ENCODE assay signal across 28 cellular contexts in genomic region chr4:139686130-139686529, GRCh38.
"Had no signal": no experiment of that assay in that cellular context is flagged by ENCODE, and none has a peak within 500 bp of the region (broad histone marks: within the 10 kb centered on the region; RNA-seq: fewer than 3 reads in every experiment).

No MANE protein-coding gene starts in this region.

- H3K4me1 Mint-ChIP-seq: activated naive CD8-positive, alpha-beta T cell treated with anti-CD3 and anti-CD28 coated beads for 36 hours had no signal

- H3K27me3 ChIP-seq: adrenal gland, brain microvascular endothelial cell, ovary, suprapubic skin, transverse colon had no signal

- H3K9me3 ChIP-seq: adrenal gland, lower lobe of right lung, ovary, prostate gland, suprapubic skin, transverse colon had no signal

- H3K27ac Mint-ChIP-seq: activated CD4-positive, alpha-beta T cell treated with anti-CD3 and anti-CD28 coated beads, Interleukin-2, amount 10 ng/mL, durations not matched to agents 7 days and 5 days; activated CD8-positive, alpha-beta memory T cell treated with anti-CD3 and anti-CD28 coated beads, Interleukin-2, amount 10 ng/mL, durations not matched to agents 7 days and 5 days; activated CD8-positive, alpha-beta T cell treated with anti-CD3 and anti-CD28 coated beads, Interleukin-2, amount 10 ng/mL, durations not matched to agents 7 days and 5 days; activated naive CD8-positive, alpha-beta T cell treated with anti-CD3 and anti-CD28 coated beads for 36 hours; nephron progenitor cell; WTC11 had no signal

- H3K27ac ChIP-seq: brain microvascular endothelial cell, ovary, prostate gland, suprapubic skin had no signal

- ATAC-seq: activated CD8-positive, alpha-beta memory T cell treated with anti-CD3 and anti-CD28 coated beads, Interleukin-2, amount 10 ng/mL, durations not matched to agents 7 days and 5 days; activated CD8-positive, alpha-beta T cell treated with anti-CD3 and anti-CD28 coated beads, Interleukin-2, amount 10 ng/mL, durations not matched to agents 7 days and 5 days; activated T-cell treated with anti-CD3 and anti-CD28 coated beads, Interleukin-2, amount 50 U/mL, for 72 hours; esophagus mucosa; left lobe of liver; lower lobe of right lung; WTC11 had no signal

- H3K4me1 ChIP-seq: prostate gland had no signal

- H3K9me3 Mint-ChIP-seq: activated naive CD8-positive, alpha-beta T cell treated with anti-CD3 and anti-CD28 coated beads for 36 hours; activated T-cell treated with anti-CD3 and anti-CD28 coated beads, Interleukin-2, amount 50 U/mL, for 72 hours had no signal

- H3K27me3 Mint-ChIP-seq: activated CD4-positive, alpha-beta T cell treated with anti-CD3 and anti-CD28 coated beads, Interleukin-2, amount 10 ng/mL, durations not matched to agents 7 days and 5 days; activated naive CD8-positive, alpha-beta T cell treated with anti-CD3 and anti-CD28 coated beads for 36 hours had no signal

- H3K36me3 ChIP-seq: adrenal gland, brain microvascular endothelial cell, ovary, prostate gland had no signal

- H3K4me3 ChIP-seq: adrenal gland, lower lobe of right lung, ovary, prostate gland, suprapubic skin, transverse colon had no signal

- H3K4me3 Mint-ChIP-seq: activated CD4-positive, alpha-beta T cell treated with anti-CD3 and anti-CD28 coated beads, Interleukin-2, amount 10 ng/mL, durations not matched to agents 7 days and 5 days; activated CD8-positive, alpha-beta memory T cell treated with anti-CD3 and anti-CD28 coated beads, Interleukin-2, amount 10 ng/mL, durations not matched to agents 7 days and 5 days; activated CD8-positive, alpha-beta T cell treated with anti-CD3 and anti-CD28 coated beads, Interleukin-2, amount 10 ng/mL, durations not matched to agents 7 days and 5 days; activated naive CD8-positive, alpha-beta T cell treated with anti-CD3 and anti-CD28 coated beads for 36 hours; activated T-cell treated with anti-CD3 and anti-CD28 coated beads, Interleukin-2, amount 50 U/mL, for 72 hours; nephron progenitor cell; WTC11 had no signal

- FAIRE-seq: astrocyte had no signal

- DNase-seq: activated CD4-positive, alpha-beta T cell treated with anti-CD3 and anti-CD28 coated beads for 1 hour; activated CD4-positive, alpha-beta T cell treated with anti-CD3 and anti-CD28 coated beads, Interleukin-2, amount 10 ng/mL, durations not matched to agents 7 days and 5 days; activated CD8-positive, alpha-beta memory T cell treated with anti-CD3 and anti-CD28 coated beads, Interleukin-2, amount 10 ng/mL, durations not matched to agents 7 days and 5 days; activated CD8-positive, alpha-beta T cell treated with anti-CD3 and anti-CD28 coated beads, Interleukin-2, amount 10 ng/mL, durations not matched to agents 7 days and 5 days; activated naive CD4-positive, alpha-beta T cell; activated naive CD8-positive, alpha-beta T cell treated with anti-CD3 and anti-CD28 coated beads for 36 hours; activated T-cell treated with anti-CD3 and anti-CD28 coated beads, Interleukin-2, amount 50 U/mL, for 72 hours; adrenal gland; brain microvascular endothelial cell; caudate nucleus; foreskin fibroblast; head of caudate nucleus; lower lobe of right lung; mesenchymal stem cell; nephron progenitor cell; ovary; retina; stimulated activated CD4-positive, alpha-beta T cell treated with anti-CD3 and anti-CD28 coated beads, Interleukin-15, amount 100 ng/mL, for 24 hours; stimulated activated CD4-positive, alpha-beta T cell treated with anti-CD3 and anti-CD28 coated beads, Interleukin-2, amount 100 ng/mL, for 24 hours; stimulated activated naive CD4-positive, alpha-beta T cell; T-helper 2 cell; transverse colon had no signal
